ENCODE assay signal across 8 cellular contexts in genomic region chr11:693415-693831, GRCh38. TPM values are rescaled to one million over a fixed set of nuclear protein-coding genes. Genes with fewer than 3 reads are reported as not detected.
DNase-seq lines count a peak whose midpoint lies in the region; ATAC-seq and TF ChIP-seq lines count a peak whose summit lies in the region.

No MANE protein-coding gene starts in this region.

- 25 to 39% methylated on average over 13 of the region's 13 CpGs for WGBS in esophagus, 2 donors

- H3K36me3 ChIP-seq in esophagus (ENCODE audit: control insufficient read depth in 2 of 2, insufficient read depth in 2 of 2, low read length in 1 of 2), result peaks cover 0 to 13% of the 10 kb centered on the region in 2 donors

- no peaks in the 10 kb centered on the region for H3K9me3 ChIP-seq in esophagus (ENCODE audit: control insufficient read depth in 2 of 2, insufficient read depth in 1 of 2, low read depth in 1 of 2, low read length in 1 of 2)

- TF ChIP-seq CTCF in RWPE1 (conservative IDR thresholded peaks at IDR 0.05; ENCODE audit: low read depth), result no peak

- peak; percentile 2 to 27 for DNase-seq in NCI-H524 (lab: John Stamatoyannopoulos, UW)
- DNase-seq in NCI-H524 treated with DMSO at 0.1 percent for 48 hours (lab: John Stamatoyannopoulos, UW), result no peak
- no peak for DNase-seq in RWPE1 (ENCODE audit: low spot score)
- DNase-seq in ureter (ENCODE audit: low spot score), result no peak
- no peak for DNase-seq in globus pallidus (ENCODE audit: low spot score)
- no peak for DNase-seq in kidney tubule cell (ENCODE audit: low spot score)

- peak overlapping the region; percentile 92 for H3K4me3 Mint-ChIP-seq in stimulated activated memory B cell treated with anti-CD40 and anti-IgM and Interleukin-4, amounts not matched to agents 10 μg/mL and 1 μg/mL and 100 μg/mL, for 72 hours

- H3K4me3 ChIP-seq in esophagus (ENCODE audit: low read depth in 1 of 2, low read length in 2 of 2), result peak overlapping the region; percentile 38 to 95

- peak overlapping the region; percentile 100 for H3K27ac Mint-ChIP-seq in stimulated activated memory B cell treated with anti-CD40 and anti-IgM and Interleukin-4, amounts not matched to agents 10 μg/mL and 1 μg/mL and 100 μg/mL, for 72 hours

- H3K9me3 Mint-ChIP-seq in stimulated activated memory B cell treated with anti-CD40 and anti-IgM and Interleukin-4, amounts not matched to agents 10 μg/mL and 1 μg/mL and 100 μg/mL, for 72 hours, result no peaks in the 10 kb centered on the region

- ATAC-seq in stimulated activated memory B cell treated with anti-CD40 and anti-IgM and Interleukin-4, amounts not matched to agents 10 μg/mL and 1 μg/mL and 100 μg/mL, for 72 hours, result no peak

- H3K27me3 Mint-ChIP-seq in stimulated activated memory B cell treated with anti-CD40 and anti-IgM and Interleukin-4, amounts not matched to agents 10 μg/mL and 1 μg/mL and 100 μg/mL, for 72 hours, result no peaks in the 10 kb centered on the region

- CTCF ChIA-PET in RWPE1 (lab: Yijun Ruan, JAX), result interaction anchor here (1.4 kb wide), 1 partner anchor 30 kb away, joined by 7 read pairs; no protein-coding TSS in a partner anchor

- H3K27me3 ChIP-seq in esophagus (ENCODE audit: control insufficient read depth in 1 of 2, insufficient read depth in 2 of 2, low read length in 2 of 2), result no peaks in the 10 kb centered on the region

- peaks cover 49% of the 10 kb centered on the region for H3K4me1 Mint-ChIP-seq in stimulated activated memory B cell treated with anti-CD40 and anti-IgM and Interleukin-4, amounts not matched to agents 10 μg/mL and 1 μg/mL and 100 μg/mL, for 72 hours

- H3K27ac ChIP-seq in RWPE1 (peak overlapping the region; percentile 97), esophagus (ENCODE audit: low read depth in 2 of 2, low read length in 1 of 2) (peak overlapping the region; percentile 91 to 100)

- H3K4me1 ChIP-seq in esophagus (ENCODE audit: control insufficient read depth in 2 of 2, insufficient read depth in 2 of 2, low read length in 1 of 2), result peaks cover 2 to 15% of the 10 kb centered on the region in 2 donors

- peaks cover 4% of the 10 kb centered on the region for H3K36me3 Mint-ChIP-seq in stimulated activated memory B cell treated with anti-CD40 and anti-IgM and Interleukin-4, amounts not matched to agents 10 μg/mL and 1 μg/mL and 100 μg/mL, for 72 hours

- POLR2A ChIA-PET in RWPE1 (lab: Yijun Ruan, JAX; ENCODE audit: low non-redundant PET), result interaction anchor here (0.9 kb wide), 2 partner anchors 12 to 27 kb away, joined by 3 to 4 read pairs; no protein-coding TSS in a partner anchor

RNA-seq across cellular contexts. Expression of gene DEAF1, which starts 1.6 kb away (rescaled TPM):
- polyA plus RNA-seq in esophagus, result 10 to 100 TPM; 20.3 to 42.4 TPM
- total RNA-seq in ureter, result 36.9 TPM

RNA-seq across cellular contexts. Expression of gene TMEM80, which starts 2.2 kb away (rescaled TPM):
- polyA plus RNA-seq in esophagus, result 10 to 100 TPM; 25.0 to 53.9 TPM
- 32.5 TPM for total RNA-seq in ureter

RNA-seq across cellular contexts. Expression of gene EPS8L2, which starts 12.6 kb away (rescaled TPM):
- 100 to 1,000 TPM; 254 to 440 TPM for polyA plus RNA-seq in esophagus
- total RNA-seq in ureter, result 156 TPM

RNA-seq across cellular contexts. Expression of gene TALDO1, which starts 53.8 kb away (rescaled TPM):
- 100 to 1,000 TPM; 228 to 278 TPM for polyA plus RNA-seq in esophagus
- 172 TPM for total RNA-seq in ureter

RNA-seq across cellular contexts. Expression of gene DRD4, which starts 56.4 kb away (rescaled TPM):
- under 1 TPM; 0.18 to 0.39 TPM for polyA plus RNA-seq in esophagus
- 2.6 TPM for total RNA-seq in ureter

Comparison
In these comparisons a context has a peak if more than half of its experiments do, and no peak if none do; other contexts are left out.
1. DNase-seq: peak in NCI-H524 (2 of 2); none in NCI-H524 treated with DMSO at 0.1 percent for 48 hours (single experiment), RWPE1 (single experiment), ureter (single experiment), globus pallidus (single experiment) and kidney tubule cell (single experiment).